Comparison of ENCODE assay signal across 27 cellular contexts in genomic region chr1:18271336-18271735, GRCh38.
"Had no signal": no experiment of that assay in that cellular context is flagged by ENCODE, and none has a peak within 500 bp of the region (broad histone marks: within the 10 kb centered on the region; RNA-seq: fewer than 3 reads in every experiment).

No MANE protein-coding gene starts in this region.

- H3K27me3 ChIP-seq: testis, thyroid gland, tibial nerve, transverse colon, upper lobe of left lung, upper lobe of right lung, vagina had no signal

- DNase-seq: stimulated activated CD4-positive, alpha-beta T cell treated with anti-CD3 and anti-CD28 coated beads, Interleukin-2, amount 100 ng/mL, for 48 hours; stimulated activated CD4-positive, alpha-beta T cell treated with anti-CD3 and anti-CD28 coated beads, Interleukin-4, amount 100 ng/mL, for 1 hour; stimulated activated CD4-positive, alpha-beta T cell treated with anti-CD3 and anti-CD28 coated beads, Interleukin-4, amount 100 ng/mL, for 24 hours; stimulated activated CD4-positive, alpha-beta T cell treated with anti-CD3 and anti-CD28 coated beads, Interleukin-4, amount 100 ng/mL, for 4 hours; stimulated activated CD8-positive, alpha-beta memory T cell treated with anti-CD3 and anti-CD28 coated beads, Interleukin-4, amount 100 ng/mL, for 48 hours; stimulated activated naive B cell treated with anti-CD40 and anti-IgM and Interleukin-4, amounts not matched to agents 10 μg/mL and 1 μg/mL and 100 μg/mL, for 72 hours; stimulated activated naive CD4-positive, alpha-beta T cell; stimulated activated naive CD4-positive, alpha-beta T cell treated with Interleukin-2 at 50 U/mL for 16 hours; stimulated activated naive CD8-positive, alpha-beta T cell treated with anti-CD3 and anti-CD28 coated beads, Interleukin-15, amount 100 ng/mL, for 72 hours; stimulated activated naive CD8-positive, alpha-beta T cell treated with anti-CD3 and anti-CD28 coated beads, Interleukin-15, Interleukin-2, amounts not matched to agents 100 U/mL and 50 U/mL, for 24 hours; stomach; substantia nigra; testis; thyroid gland; tibial artery; transverse colon; trophoblast cell; upper lobe of left lung; upper lobe of right lung; uterus had no signal

- FAIRE-seq: urothelium cell line had no signal

- ATAC-seq: stimulated activated effector memory CD8-positive, alpha-beta T cell treated with anti-CD3 and anti-CD28 coated beads, Interleukin-12 subunit alpha, Interleukin-12 subunit beta, amount 100 ng/mL, for 72 hours; stimulated activated memory B cell treated with anti-CD40 and anti-IgM and Interleukin-4, amounts not matched to agents 10 μg/mL and 1 μg/mL and 100 μg/mL, for 72 hours; stimulated activated naive B cell treated with anti-CD40 and anti-IgM and Interleukin-4, amounts not matched to agents 10 μg/mL and 1 μg/mL and 100 μg/mL, for 72 hours; stimulated activated naive CD8-positive, alpha-beta T cell treated with anti-CD3 and anti-CD28 coated beads, Interleukin-15, amount 100 ng/mL, for 72 hours; stimulated activated naive CD8-positive, alpha-beta T cell treated with anti-CD3 and anti-CD28 coated beads, Interleukin-15, Interleukin-2, amounts not matched to agents 100 U/mL and 50 U/mL, for 24 hours; upper lobe of right lung had no signal

- H3K4me3 ChIP-seq: stomach, suprapubic skin, testis, thoracic aorta, thyroid gland, tibial artery, tibial nerve, transverse colon, upper lobe of left lung, upper lobe of right lung, uterus, vagina had no signal

- H3K9me3 ChIP-seq: stomach, suprapubic skin, testis, thoracic aorta, thyroid gland, transverse colon, upper lobe of left lung, upper lobe of right lung, uterus, vagina had no signal

- H3K27ac ChIP-seq: stomach, suprapubic skin, testis, thoracic aorta, thyroid gland, tibial artery, tibial nerve, transverse colon, upper lobe of left lung, upper lobe of right lung, uterus, vagina had no signal

- H3K36me3 ChIP-seq: stomach, suprapubic skin, thoracic aorta, thyroid gland, tibial artery, tibial nerve, transverse colon, upper lobe of left lung, upper lobe of right lung, uterus, vagina had no signal

- H3K4me1 ChIP-seq: stomach, suprapubic skin, testis, thyroid gland, tibial artery, tibial nerve, transverse colon, upper lobe of left lung, upper lobe of right lung, uterus, vagina had no signal
